In the genomic region with DNA sequence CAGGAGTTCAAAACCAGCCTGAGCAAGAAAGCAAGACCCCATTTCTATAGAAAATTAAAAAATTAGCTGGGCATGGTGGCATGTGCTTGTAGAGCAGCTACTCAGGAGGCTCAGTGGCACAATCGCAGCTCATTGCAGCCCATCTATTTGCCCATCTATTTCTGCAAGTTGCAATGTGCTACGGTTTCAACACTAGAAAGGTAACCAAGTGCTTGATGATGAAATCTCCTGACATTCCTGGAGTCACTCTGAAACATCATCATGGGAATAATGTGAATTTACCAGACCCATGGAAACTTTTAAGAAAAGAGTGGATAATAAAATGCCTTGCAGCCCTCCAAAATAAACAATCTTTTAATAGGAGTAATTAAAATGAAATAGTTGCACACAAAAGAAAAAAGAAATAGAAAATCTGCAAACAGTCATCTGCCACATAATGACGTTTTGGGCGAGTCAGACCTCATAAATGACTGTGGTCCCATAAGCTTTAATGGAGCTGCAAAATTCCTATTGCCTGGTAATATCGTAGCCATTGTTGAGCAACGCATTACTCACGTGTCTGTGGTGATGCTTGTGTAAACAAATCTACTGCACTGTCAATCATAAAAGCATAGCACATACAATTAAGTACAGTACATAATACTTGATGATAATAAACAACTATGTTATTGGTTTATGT, we compare ENCODE assay signal across 14 cellular contexts. TPM values are rescaled to one million over a fixed set of nuclear protein-coding genes. Genes with fewer than 3 reads are reported as not detected.
DNase-seq lines count a peak whose midpoint lies in the region; ATAC-seq and TF ChIP-seq lines count a peak whose summit lies in the region.
"Had no signal": no experiment of that assay in that cellular context is flagged by ENCODE, and none has a peak within 500 bp of the region (broad histone marks: within the 10 kb centered on the region; RNA-seq: fewer than 3 reads in every experiment).

No MANE protein-coding gene starts in this region.

- H3K9me3 Mint-ChIP-seq in WTC11, result no peaks in the 10 kb centered on the region
- H3K9me3 Mint-ChIP-seq: activated naive CD8-positive, alpha-beta T cell treated with anti-CD3 and anti-CD28 coated beads, Interleukin-2, amount 50 U/mL, for 24 hours; IgD-negative memory B cell had no signal

- POLR2A ChIA-PET in WTC11 (lab: Charles Lee), result no interaction called here

- intact Hi-C loops in dorsolateral prefrontal cortex (cut with DNase I), result no loop called here

- H3K27ac Mint-ChIP-seq in WTC11, result no peak overlapping the region
- H3K27ac Mint-ChIP-seq: activated CD8-positive, alpha-beta memory T cell treated with anti-CD3 and anti-CD28 coated beads, Interleukin-2, amount 10 ng/mL, durations not matched to agents 7 days and 5 days; activated naive CD8-positive, alpha-beta T cell treated with anti-CD3 and anti-CD28 coated beads, Interleukin-2, amount 50 U/mL, for 24 hours; IgD-negative memory B cell; T-helper 17 cell had no signal

- ATAC-seq in WTC11 (no peak), HG02571 (IDR thresholded peaks at IDR 0.05; ENCODE audit: unreplicated experiment) (no peak)
- ATAC-seq: activated CD8-positive, alpha-beta memory T cell treated with anti-CD3 and anti-CD28 coated beads, Interleukin-2, amount 10 ng/mL, durations not matched to agents 7 days and 5 days; activated naive CD8-positive, alpha-beta T cell treated with anti-CD3 and anti-CD28 coated beads, Interleukin-2, amount 50 U/mL, for 24 hours; left cardiac atrium; T-helper 17 cell had no signal

- no peaks in the 10 kb centered on the region for H3K4me1 Mint-ChIP-seq in WTC11

- no peaks in the 10 kb centered on the region for H3K36me3 ChIP-seq in hepatocyte (replicated peaks; ENCODE audit: insufficient read depth, low read depth)
- H3K36me3 ChIP-seq: tibial nerve had no signal

- TF ChIP-seq CTCF in AG10803 (conservative IDR thresholded peaks at IDR 0.05; ENCODE audit: low read length), result no peak
- TF ChIP-seq CTCF in WTC11 (IDR thresholded peaks at IDR 0.05), result no peak
- no peak for TF ChIP-seq CTCF in hepatocyte (IDR thresholded peaks at IDR 0.05; ENCODE audit: poor library complexity)
- no peak for TF ChIP-seq CTCF in dorsolateral prefrontal cortex (IDR thresholded peaks at IDR 0.05 in 54 of 56, conservative IDR thresholded peaks at IDR 0.05 in 2 of 56; ENCODE audit: low read depth in 1 of 56, partially characterized antibody in 56 of 56)

- WGBS in hepatocyte (ENCODE audit: low lambda C conversion rate, missing lambda C conversion rate), result 43% methylated on average over 7 of the region's 7 CpGs

- no peaks in the 10 kb centered on the region for H3K9me2 ChIP-seq in hepatocyte (replicated peaks; ENCODE audit: insufficient read depth)

- H4K20me1 ChIP-seq in hepatocyte (ENCODE audit: insufficient read depth, poor library complexity, severe bottlenecking), result no peaks in the 10 kb centered on the region

- H3K27me3 ChIP-seq in hepatocyte (no peaks in the 10 kb centered on the region), dorsolateral prefrontal cortex (no peaks in the 10 kb centered on the region)
- H3K27me3 ChIP-seq: tibial nerve had no signal

- no peak overlapping the region for H3K4me3 Mint-ChIP-seq in WTC11
- H3K4me3 Mint-ChIP-seq: activated CD8-positive, alpha-beta memory T cell treated with anti-CD3 and anti-CD28 coated beads, Interleukin-2, amount 10 ng/mL, durations not matched to agents 7 days and 5 days; activated naive CD8-positive, alpha-beta T cell treated with anti-CD3 and anti-CD28 coated beads, Interleukin-2, amount 50 U/mL, for 24 hours; IgD-negative memory B cell; T-helper 17 cell had no signal

- CTCF ChIA-PET in WTC11 (lab: Charles Lee), result no interaction called here

- H3K27me3 Mint-ChIP-seq in WTC11 (ENCODE audit: low read depth), result no peaks in the 10 kb centered on the region
- H3K27me3 Mint-ChIP-seq: activated CD8-positive, alpha-beta memory T cell treated with anti-CD3 and anti-CD28 coated beads, Interleukin-2, amount 10 ng/mL, durations not matched to agents 7 days and 5 days; IgD-negative memory B cell had no signal

- H2AFZ ChIP-seq in hepatocyte, result no peak overlapping the region

- peak; percentile 72 for DNase-seq in AG10803 (ENCODE audit: low read depth)
- peak; percentile 70 for DNase-seq in HT1080 (ENCODE audit: low read depth)
- DNase-seq in WTC11 (ENCODE audit: low spot score), result no peak
- DNase-seq in hepatocyte (ENCODE audit: low spot score), result peak; percentile 19
- no peak for DNase-seq in NCI-H1105 treated with DMSO at 0.1 percent for 48 hours (lab: John Stamatoyannopoulos, UW)
- DNase-seq in dorsolateral prefrontal cortex, result no peak
- no peak for DNase-seq in NCI-H2081 treated with DMSO at 0.1 percent for 48 hours (lab: John Stamatoyannopoulos, UW)
- DNase-seq: activated CD8-positive, alpha-beta memory T cell treated with anti-CD3 and anti-CD28 coated beads, Interleukin-2, amount 10 ng/mL, durations not matched to agents 7 days and 5 days; activated naive CD8-positive, alpha-beta T cell treated with anti-CD3 and anti-CD28 coated beads, Interleukin-2, amount 50 U/mL, for 24 hours; left cardiac atrium; T-helper 17 cell had no signal

- no peaks in the 10 kb centered on the region for H3K36me3 Mint-ChIP-seq in WTC11
- H3K36me3 Mint-ChIP-seq: activated CD8-positive, alpha-beta memory T cell treated with anti-CD3 and anti-CD28 coated beads, Interleukin-2, amount 10 ng/mL, durations not matched to agents 7 days and 5 days; IgD-negative memory B cell had no signal

- H3K79me2 ChIP-seq in hepatocyte, result no peaks in the 10 kb centered on the region

- H3K9me3 ChIP-seq in hepatocyte (ENCODE audit: low read depth), result no peaks in the 10 kb centered on the region
- H3K9me3 ChIP-seq: tibial nerve had no signal

- H3K4me3 ChIP-seq in AG10803 (ENCODE audit: low read length) (no peak overlapping the region), hepatocyte (no peak overlapping the region), dorsolateral prefrontal cortex (no peak overlapping the region)
- H3K4me3 ChIP-seq: tibial nerve had no signal

- H3K4me1 ChIP-seq in hepatocyte (ENCODE audit: insufficient read depth), result no peaks in the 10 kb centered on the region
- H3K4me1 ChIP-seq: tibial nerve had no signal

- no peak overlapping the region for H3K4me2 ChIP-seq in hepatocyte

- H3K27ac ChIP-seq in hepatocyte (no peak overlapping the region), dorsolateral prefrontal cortex (no peak overlapping the region)
- H3K27ac ChIP-seq: tibial nerve had no signal

TF ChIP-seq in WTC11, 78 proteins besides CTCF, POLR2A, EP300 and RAD21:
- TF ChIP-seq ZBTB21 (CRISPR knock-in tag; IDR thresholded peaks at IDR 0.05; ENCODE audit: borderline replicate concordance), result no peak
- peak; percentile 44; the same call in 1 of the 2 replicates for TF ChIP-seq GABPB1 (CRISPR knock-in tag; IDR thresholded peaks at IDR 0.05)

RNA-seq across cellular contexts. Expression of a gene that starts 46.6 kb away (rescaled TPM):
- 12.3 and 15.2 TPM in 2 replicates for total RNA-seq in HT1080 (2014; rRNA removed; shearing (Covaris generic))
- polyA plus RNA-seq in HT1080 (2015; cell fraction: cytosol; rRNA removed), result 13.4 and 15.6 TPM in 2 replicates
- 24.8 and 25.7 TPM in 2 replicates for polyA plus RNA-seq in HT1080 (2015; cell fraction: nucleus; rRNA removed)
- 17.9 to 18.1 TPM (median 18.1 TPM) in 3 replicates for total RNA-seq in WTC11 (2021)
- total RNA-seq in hepatocyte, result 10.1 and 14.7 TPM in 2 replicates
- polyA plus RNA-seq in hepatocyte, result 8.1 and 9.3 TPM in 2 replicates
- 10 to 100 TPM in 110 of 120 experiments, 1 to 10 TPM in 10; 8.9 to 15.1 (median 11.5) TPM for total RNA-seq in dorsolateral prefrontal cortex

Comparison
In these comparisons a context has a peak if more than half of its experiments do, and no peak if none do; other contexts are left out.
1. DNase-seq: peak in AG10803 (single experiment), HT1080 (single experiment) and hepatocyte (single experiment); none in WTC11 (single experiment), NCI-H1105 treated with DMSO at 0.1 percent for 48 hours (single experiment), dorsolateral prefrontal cortex (0 of 10) and NCI-H2081 treated with DMSO at 0.1 percent for 48 hours (single experiment).